Comparison of ENCODE assay signal across 8 cellular contexts in genomic region chr16:2340564-2341455, GRCh38. TPM values are rescaled to one million over a fixed set of nuclear protein-coding genes. Genes with fewer than 3 reads are reported as not detected.
DNase-seq lines count a peak whose midpoint lies in the region; ATAC-seq and TF ChIP-seq lines count a peak whose summit lies in the region.

Gene ABCA3, minus strand, starts transcription at chr16:2340728. Its CDS starts 14,262 bp downstream, at chr16:2326466.

- no peaks in the 10 kb centered on the region for H3K36me3 ChIP-seq in OCI-LY1 (ENCODE audit: insufficient read depth, low read length)

- DNase-seq in DMS114 treated with DMSO at 0.1 percent for 48 hours (lab: John Stamatoyannopoulos, UW; ENCODE audit: unreplicated experiment), result peak; percentile 80
- DNase-seq in HuH-7 (ENCODE audit: low spot score), result peak; percentile 94
- peak; percentile 90 for DNase-seq in activated T-cell treated with anti-CD3 and anti-CD28 coated beads for 4 hours
- DNase-seq in epithelial cell of proximal tubule (ENCODE audit: low read depth), result peak; percentile 25
- DNase-seq in mucosa of gallbladder (ENCODE audit: low spot score), result peak; percentile 95
- peak; percentile 81 to 88 for DNase-seq in stimulated activated CD8-positive, alpha-beta memory T cell treated with anti-CD3 and anti-CD28 coated beads, Interleukin-4, amount 100 ng/mL, for 4 hours (ENCODE audit: low read depth in 2 of 2, low spot score in 1 of 2)

- no peaks in the 10 kb centered on the region for H3F3A ChIP-seq in OCI-LY1 (ENCODE audit: insufficient read depth, low read length)

- peak within 1 kb of the TSS; percentile 46; the same call in 1 of the 2 replicates for H3K9ac ChIP-seq in OCI-LY1 (ENCODE audit: low read length)

- H3K27me3 ChIP-seq in OCI-LY1 (ENCODE audit: insufficient read depth, low read length), result no peaks in the 10 kb centered on the region; the same call in 1 of the 2 replicates

- H3K27ac ChIP-seq in OCI-LY1 (ENCODE audit: low read depth, low read length, poor library complexity, severe bottlenecking), result no peak within 1 kb of the TSS

- no peaks in the 10 kb centered on the region for H3K9me3 ChIP-seq in OCI-LY1 (ENCODE audit: low read length)

- H2AFZ ChIP-seq in OCI-LY1 (ENCODE audit: low read length), result peak within 1 kb of the TSS; percentile 78; the same call in 1 of the 2 replicates

- peak; percentile 85 for ATAC-seq in GM21526 (IDR thresholded peaks at IDR 0.05; ENCODE audit: low FRiP score, unreplicated experiment)

- no peaks in the 10 kb centered on the region for H4K20me1 ChIP-seq in OCI-LY1 (ENCODE audit: insufficient read depth, low read length)

- no peaks in the 10 kb centered on the region for H3K79me2 ChIP-seq in OCI-LY1 (ENCODE audit: insufficient read depth, low read length)

- peak within 1 kb of the TSS; percentile 71 for H3K4me2 ChIP-seq in OCI-LY1 (ENCODE audit: low read length)

- TF ChIP-seq CTCF in OCI-LY1 (IDR thresholded peaks at IDR 0.05; ENCODE audit: low read length) (peak; percentile 97), epithelial cell of proximal tubule (conservative IDR thresholded peaks at IDR 0.05; ENCODE audit: low read depth, low read length) (peak; percentile 85)

- H3K4me1 ChIP-seq in OCI-LY1 (ENCODE audit: insufficient read depth, low read length, severe bottlenecking), result peaks cover 4% of the 10 kb centered on the region

- no peaks in the 10 kb centered on the region for H3K9me2 ChIP-seq in OCI-LY1 (ENCODE audit: low read depth, low read length)

- H3K4me3 ChIP-seq in OCI-LY1 (ENCODE audit: low read depth, low read length, poor library complexity, severe bottlenecking) (peak within 1 kb of the TSS; percentile 62), epithelial cell of proximal tubule (ENCODE audit: low read depth, low read length) (peak within 1 kb of the TSS; percentile 80)

RNA-seq across cellular contexts. Expression of gene ABCA3, which starts in this region (rescaled TPM):
- 8.4 and 17.1 TPM in 2 replicates for total RNA-seq in epithelial cell of proximal tubule
- total RNA-seq in mucosa of gallbladder, result 18.3 TPM

Comparison
In these comparisons a context has a peak if more than half of its experiments do, and no peak if none do; other contexts are left out.
1. DNase-seq: peak in every context shown above with its lines; median percentile 95 in mucosa of gallbladder; 94 in HuH-7; 90 in activated T-cell treated with anti-CD3 and anti-CD28 coated beads for 4 hours; 84 in stimulated activated CD8-positive, alpha-beta memory T cell treated with anti-CD3 and anti-CD28 coated beads, Interleukin-4, amount 100 ng/mL, for 4 hours; 80 in DMS114 treated with DMSO at 0.1 percent for 48 hours; 25 in epithelial cell of proximal tubule.